Comparison of ENCODE assay signal across 8 cellular contexts in the genomic region with DNA sequence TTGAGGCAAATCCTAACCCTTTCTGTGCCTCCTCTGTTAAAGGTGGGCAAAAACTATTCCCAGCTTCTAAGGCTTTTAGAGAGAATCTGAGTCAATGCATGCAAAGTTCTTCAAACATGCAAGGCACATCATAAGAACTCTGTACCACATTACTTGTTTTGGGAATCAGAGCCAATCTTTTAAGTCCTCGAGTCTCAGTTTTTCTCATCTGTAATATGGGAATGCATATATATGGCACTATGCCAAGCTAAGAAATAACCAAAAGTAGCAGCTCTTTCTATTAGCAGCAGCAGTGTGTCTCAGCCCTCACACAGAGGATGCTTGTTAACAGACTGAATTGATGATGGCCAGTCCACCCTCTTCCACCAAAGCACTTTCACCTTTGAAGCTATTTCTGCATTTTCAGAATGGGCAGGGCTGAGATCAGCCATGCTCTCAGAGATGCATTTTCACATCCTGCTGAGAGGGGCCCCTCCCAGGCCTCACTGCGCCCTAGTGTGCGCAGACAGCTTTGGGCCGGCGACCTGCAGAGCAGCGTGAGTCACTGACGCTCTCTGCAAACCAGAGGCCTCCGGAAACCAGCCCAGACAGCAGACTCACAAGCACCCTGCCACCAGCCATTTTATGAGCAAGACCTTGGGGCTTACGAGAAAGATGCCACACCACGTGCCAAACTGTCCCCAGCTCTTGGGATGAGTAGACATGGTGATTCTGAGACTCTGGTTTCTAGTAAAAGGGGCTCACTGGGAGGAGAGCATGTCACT.
DNase-seq lines count a peak whose midpoint lies in the region; ATAC-seq and TF ChIP-seq lines count a peak whose summit lies in the region.

No MANE protein-coding gene starts in this region.

- H3K9me3 Mint-ChIP-seq in activated CD8-positive, alpha-beta T cell treated with anti-CD3 and anti-CD28 coated beads, Interleukin-2, amount 10 ng/mL, durations not matched to agents 7 days and 5 days (ENCODE audit: insufficient read depth) = no peaks in the 10 kb centered on the region

- no peaks in the 10 kb centered on the region for H3K27me3 ChIP-seq in thyroid gland

- no peak for TF ChIP-seq CTCF in thyroid gland (IDR thresholded peaks at IDR 0.05)

- POLR2A ChIA-PET in activated CD8-positive, alpha-beta T cell treated with anti-CD3 and anti-CD28 coated beads, Interleukin-2, amount 10 ng/mL, durations not matched to agents 7 days and 5 days (lab: Charles Lee) = interaction anchor here (0.6 to 1.9 kb wide), 13 partner anchors 10 to 193 kb away, joined by 3 to 11 read pairs (median 4); a partner anchor contains a TSS

- 88 to 93% methylated on average over 4 to 10 of the region's 10 CpGs for WGBS in thyroid gland, 2 donors

- no peak for TF ChIP-seq POLR2A in thyroid gland (IDR thresholded peaks at IDR 0.05)

- H3K36me3 Mint-ChIP-seq in activated CD8-positive, alpha-beta T cell treated with anti-CD3 and anti-CD28 coated beads, Interleukin-2, amount 10 ng/mL, durations not matched to agents 7 days and 5 days (ENCODE audit: low read depth) = peaks cover 85% of the 10 kb centered on the region

- H3K27me3 Mint-ChIP-seq in activated CD8-positive, alpha-beta T cell treated with anti-CD3 and anti-CD28 coated beads, Interleukin-2, amount 10 ng/mL, durations not matched to agents 7 days and 5 days (ENCODE audit: low read depth) = no peaks in the 10 kb centered on the region

- intact Hi-C loops in thyroid gland (cut with DNase I) = loop anchor here (10.0 kb wide), 1 partner anchor 60 kb away; no protein-coding TSS in a partner anchor

- CTCF ChIA-PET in activated CD8-positive, alpha-beta T cell treated with anti-CD3 and anti-CD28 coated beads, Interleukin-2, amount 10 ng/mL, durations not matched to agents 7 days and 5 days (lab: Charles Lee) = interaction anchor here (1.0 to 3.2 kb wide), 10 partner anchors 15 to 190 kb away, joined by 3 to 26 read pairs (median 4); no protein-coding TSS in a partner anchor

- H3K4me1 Mint-ChIP-seq in activated CD8-positive, alpha-beta T cell treated with anti-CD3 and anti-CD28 coated beads, Interleukin-2, amount 10 ng/mL, durations not matched to agents 7 days and 5 days (ENCODE audit: low read depth) = peaks cover 93% of the 10 kb centered on the region

- H3K36me3 ChIP-seq in thyroid gland = no peaks in the 10 kb centered on the region

- no peak overlapping the region for H3K4me3 Mint-ChIP-seq in activated CD8-positive, alpha-beta T cell treated with anti-CD3 and anti-CD28 coated beads, Interleukin-2, amount 10 ng/mL, durations not matched to agents 7 days and 5 days

- peaks cover 2 to 6% of the 10 kb centered on the region in 2 donors for H3K4me1 ChIP-seq in thyroid gland

- H3K27ac Mint-ChIP-seq in activated CD8-positive, alpha-beta T cell treated with anti-CD3 and anti-CD28 coated beads, Interleukin-2, amount 10 ng/mL, durations not matched to agents 7 days and 5 days = peak overlapping the region; percentile 98

- no peak overlapping the region for H3K27ac ChIP-seq in thyroid gland

- peak; percentile 83 for ATAC-seq in GM19468 (IDR thresholded peaks at IDR 0.05; ENCODE audit: extremely low read depth, unreplicated experiment)
- peak; percentile 82 for ATAC-seq in HG03469 (IDR thresholded peaks at IDR 0.05; ENCODE audit: unreplicated experiment)
- ATAC-seq in activated CD8-positive, alpha-beta T cell treated with anti-CD3 and anti-CD28 coated beads, Interleukin-2, amount 10 ng/mL, durations not matched to agents 7 days and 5 days = peak; percentile 79

- DNase-seq in activated CD8-positive, alpha-beta T cell treated with anti-CD3 and anti-CD28 coated beads, Interleukin-2, amount 10 ng/mL, durations not matched to agents 7 days and 5 days = peak; percentile 88
- DNase-seq in iris pigment epithelial cell (ENCODE audit: low read depth) (peak; percentile 54), SKM-1 treated with dmso at 0.1 percent for 144 hours (lab: John Stamatoyannopoulos, UW; ENCODE audit: unreplicated experiment) (no peak), thyroid gland (no peak), SHP77 (lab: John Stamatoyannopoulos, UW) (no peak)
- DNase-seq in stimulated activated CD8-positive, alpha-beta memory T cell treated with anti-CD3 and anti-CD28 coated beads, Interleukin-7, amount 100 ng/mL, for 4 hours (ENCODE audit: low read depth in 2 of 2) = peak; percentile 84

- H3K4me3 ChIP-seq in thyroid gland (replicated peaks in 1 of 3) = no peak overlapping the region

- H3K9me3 ChIP-seq in thyroid gland = no peaks in the 10 kb centered on the region

Comparison
In these comparisons a context has a peak if more than half of its experiments do, and no peak if none do; other contexts are left out.
1. DNase-seq: peak in activated CD8-positive, alpha-beta T cell treated with anti-CD3 and anti-CD28 coated beads, Interleukin-2, amount 10 ng/mL, durations not matched to agents 7 days and 5 days (single experiment), iris pigment epithelial cell (single experiment) and stimulated activated CD8-positive, alpha-beta memory T cell treated with anti-CD3 and anti-CD28 coated beads, Interleukin-7, amount 100 ng/mL, for 4 hours (2 of 2); none in SKM-1 treated with dmso at 0.1 percent for 144 hours (single experiment), thyroid gland (0 of 2) and SHP77 (0 of 2).
2. Peak in every context shown above with its lines, with median percentiles within 50 percentile points of each other: ATAC-seq.